ENCODE assay signal across 8 cellular contexts in genomic region chr11:64850979-64851567, GRCh38. TPM values are rescaled to one million over a fixed set of nuclear protein-coding genes. Genes with fewer than 3 reads are reported as not detected.
DNase-seq lines count a peak whose midpoint lies in the region; ATAC-seq and TF ChIP-seq lines count a peak whose summit lies in the region.

No MANE protein-coding gene starts in this region.

- H3K4me3 Mint-ChIP-seq in activated naive CD8-positive, alpha-beta T cell treated with anti-CD3 and anti-CD28 coated beads for 36 hours: peak overlapping the region; percentile 27

- TF ChIP-seq CTCF in GM13977 (IDR thresholded peaks at IDR 0.05; ENCODE audit: extremely low read depth, insufficient read depth, missing control alignments): peak; percentile 37

- in situ Hi-C loops in GM13977 (cut with MboI; ENCODE audit: low pct_unique_long_range_greater_than_20kb, low sequenced_read_pairs, unreplicated experiment): no loop called here

- H3K27me3 Mint-ChIP-seq in activated naive CD8-positive, alpha-beta T cell treated with anti-CD3 and anti-CD28 coated beads for 36 hours: no peaks in the 10 kb centered on the region

- peaks cover 75% of the 10 kb centered on the region for H3K4me1 Mint-ChIP-seq in activated naive CD8-positive, alpha-beta T cell treated with anti-CD3 and anti-CD28 coated beads for 36 hours

- peaks cover 33% of the 10 kb centered on the region for H3K36me3 Mint-ChIP-seq in activated naive CD8-positive, alpha-beta T cell treated with anti-CD3 and anti-CD28 coated beads for 36 hours

- H3K27ac Mint-ChIP-seq in activated naive CD8-positive, alpha-beta T cell treated with anti-CD3 and anti-CD28 coated beads for 36 hours: peak overlapping the region; percentile 87

- ATAC-seq in GM21515 (IDR thresholded peaks at IDR 0.05; ENCODE audit: unreplicated experiment) (peak; percentile 54), HG03575 (IDR thresholded peaks at IDR 0.05; ENCODE audit: extremely low read depth, insufficient number of reproducible peaks, low FRiP score, unreplicated experiment) (peak; percentile 42)

- H3K9me3 Mint-ChIP-seq in activated naive CD8-positive, alpha-beta T cell treated with anti-CD3 and anti-CD28 coated beads for 36 hours: no peaks in the 10 kb centered on the region

- DNase-seq in GM13977 (ENCODE audit: low spot score) (peak; percentile 88), renal cortical epithelial cell (ENCODE audit: low read depth) (peak; percentile 38), inferior parietal cortex (ENCODE audit: extremely low spot score) (no peak), KG1 (lab: John Stamatoyannopoulos, UW) (no peak), GF-D8 (lab: John Stamatoyannopoulos, UW) (no peak)
- DNase-seq in activated naive CD8-positive, alpha-beta T cell treated with anti-CD3 and anti-CD28 coated beads for 36 hours: peak; percentile 84

RNA-seq across cellular contexts. Expression of gene CDC42BPG, which starts 6.6 kb away (rescaled TPM):
- total RNA-seq in activated naive CD8-positive, alpha-beta T cell treated with anti-CD3 and anti-CD28 coated beads for 36 hours: under 1 TPM; 0.46 to 0.54 TPM
- total RNA-seq in renal cortical epithelial cell: 8.7 and 9.4 TPM in 2 replicates

RNA-seq across cellular contexts. Expression of gene EHD1, which starts 27.3 kb away (rescaled TPM):
- total RNA-seq in activated naive CD8-positive, alpha-beta T cell treated with anti-CD3 and anti-CD28 coated beads for 36 hours: 100 to 1,000 TPM; 103 to 112 TPM
- total RNA-seq in renal cortical epithelial cell: 103 and 181 TPM in 2 replicates

RNA-seq across cellular contexts. Expression of gene MEN1, which starts 40.7 kb away (rescaled TPM):
- 10 to 100 TPM; 35.8 to 37.0 TPM for total RNA-seq in activated naive CD8-positive, alpha-beta T cell treated with anti-CD3 and anti-CD28 coated beads for 36 hours
- total RNA-seq in renal cortical epithelial cell: 7.5 and 34.4 TPM in 2 replicates

RNA-seq across cellular contexts. Expression of gene MAP4K2, which starts 48.1 kb away (rescaled TPM):
- 10 to 100 TPM; 60.4 to 63.8 TPM for total RNA-seq in activated naive CD8-positive, alpha-beta T cell treated with anti-CD3 and anti-CD28 coated beads for 36 hours
- 13.2 and 16.0 TPM in 2 replicates for total RNA-seq in renal cortical epithelial cell

Comparison
In these comparisons a context has a peak if more than half of its experiments do, and no peak if none do; other contexts are left out.
1. DNase-seq: peak in GM13977 (single experiment), activated naive CD8-positive, alpha-beta T cell treated with anti-CD3 and anti-CD28 coated beads for 36 hours (single experiment) and renal cortical epithelial cell (single experiment); none in inferior parietal cortex (single experiment), KG1 (single experiment) and GF-D8 (single experiment).